ENCODE assay signal across 33 cellular contexts in the genomic region with DNA sequence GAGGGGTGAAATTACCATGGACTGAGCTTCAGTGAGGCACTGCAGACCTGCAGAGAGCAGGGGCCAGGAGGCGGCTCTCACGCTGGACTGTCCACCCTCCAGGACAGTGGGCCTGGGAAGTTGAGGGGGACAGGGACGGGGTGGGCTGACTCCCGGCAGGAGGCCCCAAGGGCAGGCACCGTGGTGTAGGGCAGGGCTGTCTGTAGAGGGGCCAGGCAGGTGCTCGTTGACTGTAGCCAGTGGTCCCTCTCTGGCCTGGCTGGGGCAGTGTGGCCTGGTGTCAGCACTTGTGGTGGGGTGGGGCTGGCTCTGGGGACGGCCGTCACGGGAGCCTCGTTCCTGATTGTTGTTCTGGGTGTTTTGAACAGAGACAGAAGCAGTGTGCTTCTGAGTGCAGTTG. TPM values are rescaled to one million over a fixed set of nuclear protein-coding genes. Genes with fewer than 3 reads are reported as not detected.
"Had no signal": no experiment of that assay in that cellular context is flagged by ENCODE, and none has a peak within 500 bp of the region (broad histone marks: within the 10 kb centered on the region; RNA-seq: fewer than 3 reads in every experiment).

No MANE protein-coding gene starts in this region.

- H3K4me3 ChIP-seq: hepatocyte, left lung, lower lobe of right lung, neural progenitor cell, pancreas, prostate gland, smooth muscle cell, stomach, testis, thyroid gland, transverse colon, upper lobe of left lung, vagina had no signal

- H3K27ac Mint-ChIP-seq: naive B cell; natural killer cell; nephron progenitor cell; neural progenitor cell; stimulated activated naive B cell treated with anti-CD40 and anti-IgM and Interleukin-4, amounts not matched to agents 10 μg/mL and 1 μg/mL and 100 μg/mL, for 72 hours had no signal

- H3K4me3 Mint-ChIP-seq: naive B cell; natural killer cell; nephron progenitor cell; neural progenitor cell; stimulated activated naive B cell treated with anti-CD40 and anti-IgM and Interleukin-4, amounts not matched to agents 10 μg/mL and 1 μg/mL and 100 μg/mL, for 72 hours had no signal

- H3K9me3 ChIP-seq: left lung, lower lobe of right lung, pancreas, prostate gland, stomach, testis, thyroid gland, transverse colon, upper lobe of left lung, vagina had no signal

- H3K4me2 ChIP-seq: hepatocyte, neural progenitor cell, smooth muscle cell had no signal

- H3K9ac ChIP-seq: neural progenitor cell had no signal

- H3K79me2 ChIP-seq: hepatocyte had no signal

- H3K36me3 Mint-ChIP-seq: natural killer cell had no signal

- DNase-seq: islet precursor cell; left colon; lower lobe of right lung; mammary epithelial cell; mesenchymal stem cell; naive B cell; natural killer cell; nephron progenitor cell; pancreas; posterior cingulate gyrus; retina; stimulated activated CD4-positive, alpha-beta T cell treated with anti-CD3 and anti-CD28 coated beads, Interleukin-1b, Interleukin-23, amount 100 ng/mL, for 48 hours; stimulated activated CD4-positive, alpha-beta T cell treated with anti-CD3 and anti-CD28 coated beads, Interleukin-2, amount 100 ng/mL, for 48 hours; stimulated activated CD4-positive, alpha-beta T cell treated with anti-CD3 and anti-CD28 coated beads, Interleukin-4, amount 100 ng/mL, for 4 hours; stimulated activated CD8-positive, alpha-beta memory T cell treated with anti-CD3 and anti-CD28 coated beads, Interleukin-4, amount 100 ng/mL, for 48 hours; stimulated activated naive B cell treated with anti-CD40 and anti-IgM and Interleukin-4, amounts not matched to agents 10 μg/mL and 1 μg/mL and 100 μg/mL, for 72 hours; stimulated activated naive CD8-positive, alpha-beta T cell treated with anti-CD3 and anti-CD28 coated beads, Interleukin-15, Interleukin-2, amounts not matched to agents 100 U/mL and 50 U/mL, for 24 hours; stomach; testis; thyroid gland; transverse colon; upper lobe of left lung had no signal

- H3K9me3 Mint-ChIP-seq: naive B cell; natural killer cell; nephron progenitor cell; neural progenitor cell; stimulated activated naive B cell treated with anti-CD40 and anti-IgM and Interleukin-4, amounts not matched to agents 10 μg/mL and 1 μg/mL and 100 μg/mL, for 72 hours had no signal

- H3K27me3 ChIP-seq: hepatocyte, left lung, neural progenitor cell, pancreas, stomach, testis, thyroid gland, transverse colon, upper lobe of left lung, vagina had no signal

- H2AFZ ChIP-seq: hepatocyte, neural progenitor cell had no signal

- ATAC-seq: left colon; left lung; lower lobe of right lung; natural killer cell; pancreas; right cardiac atrium; stimulated activated naive B cell treated with anti-CD40 and anti-IgM and Interleukin-4, amounts not matched to agents 10 μg/mL and 1 μg/mL and 100 μg/mL, for 72 hours; stimulated activated naive CD8-positive, alpha-beta T cell treated with anti-CD3 and anti-CD28 coated beads, Interleukin-15, Interleukin-2, amounts not matched to agents 100 U/mL and 50 U/mL, for 24 hours had no signal

- H3K27me3 Mint-ChIP-seq: naive B cell; stimulated activated naive B cell treated with anti-CD40 and anti-IgM and Interleukin-4, amounts not matched to agents 10 μg/mL and 1 μg/mL and 100 μg/mL, for 72 hours had no signal

- H3K4me1 ChIP-seq: neural progenitor cell, pancreas, testis, transverse colon had no signal

- H3K36me3 ChIP-seq: neural progenitor cell had no signal

- H3K27ac ChIP-seq: hepatocyte, left lung, lower lobe of right lung, neural progenitor cell, pancreas, prostate gland, stomach, testis, thyroid gland, transverse colon, upper lobe of left lung, vagina had no signal

RNA-seq across cellular contexts. Expression of gene MUC6, which starts 46.4 kb away (rescaled TPM):
- total RNA-seq: hepatocyte, kidney epithelial cell, left colon, left lung, natural killer cell, omental fat pad, right cardiac atrium, skeletal muscle tissue, smooth muscle cell, thyroid gland, transverse colon, urinary bladder, vagina had no signal
- polyA plus RNA-seq: hepatocyte, mammary epithelial cell, smooth muscle cell, urinary bladder had no signal
